ENCODE assay signal across 23 cellular contexts in genomic region chr6:47246556-47246955, GRCh38.
A peak's percentile ranks its signal among the peaks of the same experiment; 100 is the strongest.
DNase-seq lines count a peak whose midpoint lies in the region; ATAC-seq, FAIRE-seq and TF ChIP-seq lines count a peak whose summit lies in the region.
"Had no signal": no experiment of that assay in that cellular context is flagged by ENCODE, and none has a peak within 500 bp of the region (broad histone marks: within the 10 kb centered on the region; RNA-seq: fewer than 3 reads in every experiment).

No MANE protein-coding gene starts in this region.

- H3K36me3 ChIP-seq in DND-41 (ENCODE audit: insufficient read depth, low read length) (no peaks in the 10 kb centered on the region), esophagus muscularis mucosa (peaks cover 0 to 2% (median 0%) of the 10 kb centered on the region in 4 donors), spleen (no peaks in the 10 kb centered on the region)
- H3K36me3 ChIP-seq: brain microvascular endothelial cell had no signal

- no peak overlapping the region for H3K4me3 ChIP-seq in DND-41 (ENCODE audit: low read depth in 1 of 2, low read length in 2 of 2)
- no peak overlapping the region for H3K4me3 ChIP-seq in esophagus muscularis mucosa
- H3K4me3 ChIP-seq in spleen: no peak overlapping the region

- no peak for DNase-seq in DND-41
- peak; percentile 56 for DNase-seq in NAMALWA (ENCODE audit: low spot score)
- no peak for DNase-seq in esophagus muscularis mucosa (ENCODE audit: extremely low spot score)
- no peak for DNase-seq in spleen
- no peak for DNase-seq in dermis blood vessel endothelial cell
- no peak for DNase-seq in NCI-H187 (lab: John Stamatoyannopoulos, UW)
- DNase-seq in NCI-H2107 (lab: John Stamatoyannopoulos, UW): no peak
- DNase-seq in GM12891 (ENCODE audit: insufficient read length, low spot score): no peak
- DNase-seq: activated CD4-positive, CD25-positive, alpha-beta regulatory T cell treated with anti-CD3 and anti-CD28 coated beads, Interleukin-2, amount 50 U/mL, for 72 hours; activated naive CD8-positive, alpha-beta T cell treated with anti-CD3 and anti-CD28 coated beads, Interleukin-2, amount 10 ng/mL, durations not matched to agents 7 days and 5 days; brain microvascular endothelial cell; Caco-2; cortex of kidney; EL; nephron progenitor cell; posterior cingulate gyrus; stimulated activated CD4-positive, alpha-beta T cell treated with anti-CD3 and anti-CD28 coated beads, Interleukin-4, amount 100 ng/mL, for 1 hour; T1000 had no signal

- no peak overlapping the region for H2AFZ ChIP-seq in DND-41 (ENCODE audit: low read depth, low read length)

- ATAC-seq in DND-41 (ENCODE audit: insufficient read depth, low read depth): no peak
- ATAC-seq: Panc1 had no signal

- H3K4me2 ChIP-seq in DND-41 (ENCODE audit: insufficient read depth, low read length): 0 out of 2 replicates have a peak overlapping the region, but pooled peaks have one; percentile 38
- H3K4me2 ChIP-seq: SK-N-SH had no signal

- H3K9me3 ChIP-seq in DND-41 (ENCODE audit: insufficient read depth, low read length, severe bottlenecking) (no peaks in the 10 kb centered on the region), esophagus muscularis mucosa (no peaks in the 10 kb centered on the region), spleen (no peaks in the 10 kb centered on the region)
- H3K9me3 ChIP-seq: Caco-2, SK-N-SH had no signal

- H4K20me1 ChIP-seq in DND-41 (ENCODE audit: insufficient read depth, low read length): no peaks in the 10 kb centered on the region

- H3K27ac ChIP-seq in DND-41 (ENCODE audit: low read length) (peak overlapping the region; percentile 77), esophagus muscularis mucosa (replicated peaks in 1 of 4) (peak overlapping the region in 3 of 4 donors; percentile 12 to 24 (median 12)), spleen (peak overlapping the region in 5 of 8 donors; percentile 22 to 61 (median 59))
- H3K27ac ChIP-seq: brain microvascular endothelial cell had no signal

- H3K9ac ChIP-seq in DND-41 (ENCODE audit: low read depth, low read length): peak overlapping the region; percentile 38
- H3K9ac ChIP-seq: SK-N-SH had no signal

- no peaks in the 10 kb centered on the region for H3K79me2 ChIP-seq in DND-41 (ENCODE audit: insufficient read depth, low read length)

- no peak for TF ChIP-seq POLR2A in esophagus muscularis mucosa (IDR thresholded peaks at IDR 0.05; ENCODE audit: low read depth)
- TF ChIP-seq POLR2A in spleen (IDR thresholded peaks at IDR 0.05): no peak
- TF ChIP-seq POLR2A in GM12891 (IDR thresholded peaks at IDR 0.05; ENCODE audit: low read depth, low read length): no peak

- H3K4me1 ChIP-seq in DND-41 (ENCODE audit: insufficient read depth, low read length) (peaks cover 60% of the 10 kb centered on the region), esophagus muscularis mucosa (peaks cover 37 to 54% (median 50%) of the 10 kb centered on the region in 4 donors), spleen (peaks cover 9 to 53% (median 36%) of the 10 kb centered on the region in 6 donors)

- FAIRE-seq in GM12891 (lab: Jason Lieb, UNC): no peak
- FAIRE-seq: endothelial cell of umbilical vein, keratinocyte, small intestine had no signal

- no peak for TF ChIP-seq EP300 in esophagus muscularis mucosa (IDR thresholded peaks at IDR 0.05)

- no peak for TF ChIP-seq CTCF in DND-41 (IDR thresholded peaks at IDR 0.05; ENCODE audit: borderline replicate concordance, extremely low read depth, low read length, poor library complexity, severe bottlenecking)
- TF ChIP-seq CTCF in esophagus muscularis mucosa (IDR thresholded peaks at IDR 0.05): no peak
- TF ChIP-seq CTCF in spleen (IDR thresholded peaks at IDR 0.05 in 8 of 11, conservative IDR thresholded peaks at IDR 0.05 in 3 of 11): no peak

- H3K27me3 ChIP-seq in DND-41 (ENCODE audit: insufficient read depth, low read length, poor library complexity): no peaks in the 10 kb centered on the region
- H3K27me3 ChIP-seq in esophagus muscularis mucosa: no peaks in the 10 kb centered on the region
- H3K27me3 ChIP-seq in spleen (replicated peaks in 1 of 7): no peaks in the 10 kb centered on the region
- H3K27me3 ChIP-seq: brain microvascular endothelial cell had no signal

- intact Hi-C loops in esophagus muscularis mucosa (cut with DNase I): loop anchor here (5.0 kb wide), 2 partner anchors 61 to 149 kb away; partner anchors contain the start of gene TNFRSF21
- intact Hi-C loops in spleen (cut with DNase I; ENCODE audit: low total_unique reads): no loop called here

- WGBS in esophagus muscularis mucosa: 71% methylated on average over 2 of the region's 2 CpGs
- WGBS in spleen, 5 donors: 38 to 56% (median 49%) methylated on average over 2 of the region's 2 CpGs

TF ChIP-seq in GM12891, 5 proteins besides CTCF, POLR2A, EP300 and RAD21:
- TF ChIP-seq TAF1 (IDR thresholded peaks at IDR 0.05; ENCODE audit: low read depth, low read length): no peak
- TF ChIP-seq POU2F2 (IDR thresholded peaks at IDR 0.05; ENCODE audit: low read depth, low read length): no peak
- TF ChIP-seq POLR2AphosphoS5 (IDR thresholded peaks at IDR 0.05; ENCODE audit: low read depth, low read length): no peak
- no peak for TF ChIP-seq PAX5 (IDR thresholded peaks at IDR 0.05; ENCODE audit: insufficient read depth, low read length, severe bottlenecking)
- no peak for TF ChIP-seq SPI1 (IDR thresholded peaks at IDR 0.05; ENCODE audit: low read depth, low read length)

Comparison
In these comparisons a context has a peak if more than half of its experiments do, and no peak if none do; other contexts are left out.
1. H3K27ac ChIP-seq: peak in every context shown above with its lines; median percentile 77 in DND-41; 59 in spleen; 12 in esophagus muscularis mucosa.